In the genomic region with DNA sequence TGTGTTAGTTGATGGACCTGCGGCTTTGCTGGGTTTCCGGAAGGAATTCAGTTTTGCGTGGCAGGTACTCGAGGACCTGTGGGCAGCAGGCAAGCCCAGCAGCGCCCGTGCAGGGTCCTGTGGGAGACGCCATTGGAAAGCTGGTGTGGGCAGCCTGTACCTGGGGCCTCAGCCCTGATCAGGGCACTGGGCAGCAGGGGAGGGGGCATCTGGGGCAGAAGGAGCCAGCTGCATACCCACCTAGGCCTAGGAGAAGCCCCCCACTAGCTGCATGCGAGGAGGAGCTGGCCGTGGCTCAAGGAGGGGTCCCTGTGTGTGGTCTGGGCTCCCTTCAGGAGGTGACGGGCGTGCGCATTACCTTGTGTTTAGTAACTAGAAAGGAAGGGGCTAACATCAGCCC, we compare ENCODE assay signal across 26 cellular contexts. TPM values are rescaled to one million over a fixed set of nuclear protein-coding genes. Genes with fewer than 3 reads are reported as not detected.
"Had no signal": no experiment of that assay in that cellular context is flagged by ENCODE, and none has a peak within 500 bp of the region (broad histone marks: within the 10 kb centered on the region; RNA-seq: fewer than 3 reads in every experiment).

No MANE protein-coding gene starts in this region.

- ATAC-seq: left colon; left lung; mucosa of descending colon; naive thymus-derived CD4-positive, alpha-beta T cell; right lobe of liver; stimulated activated naive B cell treated with anti-CD40 and anti-IgM and Interleukin-4, amounts not matched to agents 10 μg/mL and 1 μg/mL and 100 μg/mL, for 72 hours; stimulated activated naive CD8-positive, alpha-beta T cell treated with anti-CD3 and anti-CD28 coated beads, Interleukin-15, Interleukin-2, amounts not matched to agents 100 U/mL and 50 U/mL, for 24 hours had no signal

- H3K36me3 ChIP-seq: ovary, right atrium auricular region, right lobe of liver, thyroid gland, transverse colon, upper lobe of left lung, vagina had no signal

- H3K27ac ChIP-seq: left lung, neural progenitor cell, neutrophil, ovary, right atrium auricular region, right lobe of liver, stomach, testis, thyroid gland, transverse colon, upper lobe of left lung, vagina had no signal

- H3K9me3 ChIP-seq: left lung, mucosa of descending colon, neutrophil, ovary, right atrium auricular region, right lobe of liver, stomach, testis, thyroid gland, transverse colon, upper lobe of left lung, vagina had no signal

- H3K4me1 ChIP-seq: left lung, neural progenitor cell, right atrium auricular region, right lobe of liver, stomach, testis, thyroid gland, transverse colon, upper lobe of left lung, vagina had no signal

- H3K27me3 ChIP-seq: left lung, neural progenitor cell, neutrophil, ovary, right atrium auricular region, right lobe of liver, stomach, testis, thyroid gland, transverse colon, upper lobe of left lung, vagina had no signal

- DNase-seq: hypothalamus; immature natural killer cell; left colon; midbrain; mucosa of descending colon; naive thymus-derived CD4-positive, alpha-beta T cell; occipital lobe; ovary; stimulated activated CD4-positive, alpha-beta T cell treated with anti-CD3 and anti-CD28 coated beads, Interleukin-12 subunit alpha, Interleukin-12 subunit beta, amount 100 ng/mL, for 4 hours; stimulated activated CD4-positive, alpha-beta T cell treated with anti-CD3 and anti-CD28 coated beads, Interleukin-15, amount 100 ng/mL, for 24 hours; stimulated activated CD4-positive, alpha-beta T cell treated with anti-CD3 and anti-CD28 coated beads, Interleukin-2, amount 100 ng/mL, for 24 hours; stimulated activated CD4-positive, alpha-beta T cell treated with anti-CD3 and anti-CD28 coated beads, Interleukin-4, amount 100 ng/mL, for 1 hour; stimulated activated naive B cell treated with anti-CD40 and anti-IgM and Interleukin-4, amounts not matched to agents 10 μg/mL and 1 μg/mL and 100 μg/mL, for 72 hours; stimulated activated naive CD8-positive, alpha-beta T cell treated with anti-CD3 and anti-CD28 coated beads, Interleukin-15, Interleukin-2, amounts not matched to agents 100 U/mL and 50 U/mL, for 24 hours; stomach; testis; thyroid gland; transverse colon; upper lobe of left lung had no signal

- H3K4me3 ChIP-seq: left lung, mucosa of descending colon, neural progenitor cell, ovary, right atrium auricular region, right lobe of liver, smooth muscle cell, stomach, testis, thyroid gland, transverse colon, upper lobe of left lung, vagina had no signal

RNA-seq across cellular contexts. Expression of a gene that starts 31.4 kb away (rescaled TPM):
- polyA plus RNA-seq: naive thymus-derived CD4-positive, alpha-beta T cell had no signal
